In the genomic region with DNA sequence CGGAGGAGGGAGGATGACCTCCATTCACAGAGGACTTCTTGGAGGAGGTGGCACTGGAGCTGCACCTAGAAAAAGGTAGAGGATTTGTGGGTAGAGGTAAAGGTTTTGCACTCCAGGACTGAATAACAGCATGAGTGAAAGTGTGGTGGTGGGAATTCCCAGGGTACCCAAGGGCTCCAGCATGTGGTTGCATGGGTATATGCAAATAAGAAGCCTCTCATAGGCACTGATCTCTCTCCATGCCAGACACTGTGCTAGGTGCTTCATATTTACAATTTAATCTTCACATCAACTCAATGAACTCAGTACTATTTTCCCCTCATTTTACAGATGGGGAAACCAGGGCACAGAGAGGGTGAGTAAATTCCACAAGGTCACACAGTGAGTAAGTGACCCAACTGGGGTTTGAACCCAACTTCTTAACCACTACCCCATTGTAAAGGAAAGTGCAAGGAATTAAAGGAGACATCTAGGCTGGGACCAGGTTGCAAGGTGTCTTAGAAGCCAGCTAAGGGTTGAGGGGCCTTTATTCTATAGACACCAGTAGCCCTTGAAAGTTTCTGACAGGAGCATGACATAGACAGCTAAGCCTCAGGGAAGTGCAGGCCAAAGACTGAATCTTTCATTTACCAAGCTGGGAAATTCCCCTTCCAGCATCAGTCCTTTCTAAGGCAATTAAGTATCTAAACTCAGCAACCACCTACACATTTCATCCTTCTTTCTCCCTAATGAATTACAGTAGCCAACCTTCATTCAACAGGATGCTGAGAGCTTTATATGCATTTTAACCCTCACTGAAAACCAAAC, we compare ENCODE assay signal across 27 cellular contexts.
DNase-seq lines count a peak whose midpoint lies in the region; ATAC-seq, FAIRE-seq and TF ChIP-seq lines count a peak whose summit lies in the region.
"Had no signal": no experiment of that assay in that cellular context is flagged by ENCODE, and none has a peak within 500 bp of the region (broad histone marks: within the 10 kb centered on the region; RNA-seq: fewer than 3 reads in every experiment).

No MANE protein-coding gene starts in this region.

- ATAC-seq in HG03432 (IDR thresholded peaks at IDR 0.05; ENCODE audit: unreplicated experiment), result peak; percentile 47
- peak; percentile 48 for ATAC-seq in memory B cell (ENCODE audit: low read depth)
- ATAC-seq: sciatic nerve had no signal

- peak; percentile 88 for FAIRE-seq in GM18507 (lab: Jason Lieb, UNC)
- FAIRE-seq: islet of Langerhans had no signal

- H3K4me1 Mint-ChIP-seq in memory B cell, result peaks cover 8% of the 10 kb centered on the region
- H3K4me1 Mint-ChIP-seq: nephron progenitor cell had no signal

- no peak overlapping the region for H3K4me3 Mint-ChIP-seq in memory B cell
- H3K4me3 Mint-ChIP-seq: CD4-positive, alpha-beta T cell; nephron progenitor cell; T-helper 2 cell treated with Interferon-gamma antibody and Interleukin-4, amounts not matched to agents 5 μg/mL and 100 μg/mL, for 36 hours had no signal

- in situ Hi-C loops in KBM-7 (cut with MboI; ENCODE audit: low pct_unique_long_range_greater_than_20kb, low sequenced_read_pairs), result no loop called here

- DNase-seq in GM10266 (ENCODE audit: extremely low spot score) (peak; percentile 43), GM18507 (ENCODE audit: extremely low spot score, insufficient read length, low read depth) (no peak), memory B cell (ENCODE audit: low spot score in 2 of 2) (no peak), COLO668 (lab: John Stamatoyannopoulos, UW; ENCODE audit: unreplicated experiment) (no peak), KBM-7 (no peak), DMS79 (lab: John Stamatoyannopoulos, UW) (no peak), GDM1 (lab: John Stamatoyannopoulos, UW) (no peak)
- DNase-seq: activated CD4-positive, alpha-beta T cell treated with anti-CD3 and anti-CD28 coated beads, Interleukin-2, amount 50 U/mL, for 4 hours; activated CD8-positive, alpha-beta memory T cell treated with anti-CD3 and anti-CD28 coated beads, Interleukin-2, amount 50 U/mL, for 4 hours; CD4-positive, alpha-beta T cell; central memory CD4-positive, alpha-beta T cell; dermis blood vessel endothelial cell; DMS 273 treated with DMSO at 0.1 percent for 48 hours; GF-D8; HCEC 1CT; IMR-90; mucosa of descending colon; NCI-H2029 treated with DMSO at 0.1 percent for 48 hours; NCI-H2227 treated with DMSO at 0.1 percent for 48 hours; nephron progenitor cell; stomach had no signal

- no peaks in the 10 kb centered on the region for H3K27me3 Mint-ChIP-seq in memory B cell

- no peaks in the 10 kb centered on the region for H3K9me3 Mint-ChIP-seq in memory B cell
- H3K9me3 Mint-ChIP-seq: activated naive CD4-positive, alpha-beta T cell treated with anti-CD3 and anti-CD28 coated beads, Interleukin-2, amount 50 U/mL, for 72 hours; activated T-helper 2 cell treated with anti-CD3 and anti-CD28 coated beads, Interferon-gamma antibody, Interleukin-2, Interleukin-4, amounts not matched to agents 10 μg/mL and 5 μg/mL and 100 μg/mL, durations not matched to agents 14 hours and 24 hours and 36 hours; CD4-positive, alpha-beta T cell; nephron progenitor cell; T-helper 2 cell treated with Interferon-gamma antibody and Interleukin-4, amounts not matched to agents 5 μg/mL and 100 μg/mL, for 36 hours had no signal

- no peak for TF ChIP-seq CTCF in GM10266 (IDR thresholded peaks at IDR 0.05; ENCODE audit: control insufficient read depth, insufficient read depth, low read depth, missing control alignments)

- no peak overlapping the region for H3K27ac Mint-ChIP-seq in memory B cell
- H3K27ac Mint-ChIP-seq: activated naive CD4-positive, alpha-beta T cell treated with anti-CD3 and anti-CD28 coated beads, Interleukin-2, amount 50 U/mL, for 72 hours; activated T-helper 2 cell treated with anti-CD3 and anti-CD28 coated beads, Interferon-gamma antibody, Interleukin-2, Interleukin-4, amounts not matched to agents 10 μg/mL and 5 μg/mL and 100 μg/mL, durations not matched to agents 14 hours and 24 hours and 36 hours; CD4-positive, alpha-beta T cell; nephron progenitor cell; T-helper 2 cell treated with Interferon-gamma antibody and Interleukin-4, amounts not matched to agents 5 μg/mL and 100 μg/mL, for 36 hours had no signal

- no peaks in the 10 kb centered on the region for H3K36me3 Mint-ChIP-seq in memory B cell
- H3K36me3 Mint-ChIP-seq: activated naive CD4-positive, alpha-beta T cell treated with anti-CD3 and anti-CD28 coated beads, Interleukin-2, amount 50 U/mL, for 72 hours had no signal
